ENCODE assay signal across 16 cellular contexts in genomic region chr7:34060548-34060947, GRCh38.
DNase-seq lines count a peak whose midpoint lies in the region; ATAC-seq and TF ChIP-seq lines count a peak whose summit lies in the region.
"Had no signal": no experiment of that assay in that cellular context is flagged by ENCODE, and none has a peak within 500 bp of the region (broad histone marks: within the 10 kb centered on the region; RNA-seq: fewer than 3 reads in every experiment).

No MANE protein-coding gene starts in this region.

- BruUV-seq in Calu3 (replicated peaks; lab: Mats Ljungman, UMichigan), result no TSS peak

- H2AK5ac ChIP-seq in mesenchymal stem cell (ENCODE audit: low read length, severe bottlenecking) (no peak overlapping the region), neuronal stem cell (ENCODE audit: low read depth, low read length) (no peak overlapping the region)

- H2AFZ ChIP-seq in mesenchymal stem cell (ENCODE audit: low read depth, low read length) (no peak overlapping the region), neuronal stem cell (ENCODE audit: low read length) (no peak overlapping the region)

- H3K4me2 ChIP-seq in mesenchymal stem cell (ENCODE audit: low read length, poor library complexity, severe bottlenecking), result no peak overlapping the region
- no peak overlapping the region for H3K4me2 ChIP-seq in neuronal stem cell (ENCODE audit: insufficient read depth, low read length, poor library complexity, severe bottlenecking)

- TF ChIP-seq POLR2A in esophagus squamous epithelium (IDR thresholded peaks at IDR 0.05), result no peak

- no peak overlapping the region for H2BK15ac ChIP-seq in mesenchymal stem cell (ENCODE audit: low read depth, poor library complexity, severe bottlenecking)
- no peak overlapping the region for H2BK15ac ChIP-seq in neuronal stem cell (ENCODE audit: low read length)

- no peaks in the 10 kb centered on the region for H3K36me3 Mint-ChIP-seq in Calu3 (ENCODE audit: insufficient read depth, unreplicated experiment)
- H3K36me3 Mint-ChIP-seq: CD14-positive monocyte had no signal

- no peak overlapping the region for H3K27ac ChIP-seq in mesenchymal stem cell (ENCODE audit: low read length, poor library complexity, severe bottlenecking)
- H3K27ac ChIP-seq in esophagus squamous epithelium, result no peak overlapping the region
- H3K27ac ChIP-seq in neuronal stem cell (replicated peaks; ENCODE audit: low read length), result no peak overlapping the region
- H3K27ac ChIP-seq: HL-60, psoas muscle, vagina had no signal

- H3K9me3 Mint-ChIP-seq in Calu3 (ENCODE audit: low read depth, unreplicated experiment), result no peaks in the 10 kb centered on the region
- H3K9me3 Mint-ChIP-seq: central memory CD8-positive, alpha-beta T cell had no signal

- no peaks in the 10 kb centered on the region for H3K27me3 ChIP-seq in mesenchymal stem cell (ENCODE audit: control insufficient read depth in 1 of 2, insufficient read depth in 1 of 2, low read length in 2 of 2)
- H3K27me3 ChIP-seq in esophagus squamous epithelium, result no peaks in the 10 kb centered on the region
- H3K27me3 ChIP-seq in neuronal stem cell (ENCODE audit: control insufficient read depth in 3 of 3, insufficient read depth in 3 of 3, low read depth in 1 of 3, low read length in 3 of 3), result no peaks in the 10 kb centered on the region
- H3K27me3 ChIP-seq: vagina had no signal

- H3K18ac ChIP-seq in mesenchymal stem cell (ENCODE audit: low read depth in 1 of 2, low read length in 2 of 2) (no peak overlapping the region), neuronal stem cell (ENCODE audit: low read length) (no peak overlapping the region)

- TF ChIP-seq CTCF in Calu3 (IDR thresholded peaks at IDR 0.05; ENCODE audit: unreplicated experiment), result no peak
- TF ChIP-seq CTCF in epithelial cell of esophagus (IDR thresholded peaks at IDR 0.05; ENCODE audit: insufficient read depth, low read depth, low read length, missing control alignments), result no peak
- TF ChIP-seq CTCF in esophagus squamous epithelium (IDR thresholded peaks at IDR 0.05), result no peak

- CTCF ChIA-PET in Calu3 (lab: Charles Lee), result interaction anchor here (1.0 to 3.0 kb wide), 5 partner anchors 9 to 78 kb away, joined by 3 to 12 read pairs (median 6); no protein-coding TSS in a partner anchor

- H2BK5ac ChIP-seq in mesenchymal stem cell (ENCODE audit: low read depth, low read length, poor library complexity, severe bottlenecking) (no peak overlapping the region), neuronal stem cell (ENCODE audit: low read length) (no peak overlapping the region)

- H3K14ac ChIP-seq in mesenchymal stem cell (ENCODE audit: low read length in 2 of 2), result no peak overlapping the region
- H3K14ac ChIP-seq in neuronal stem cell (ENCODE audit: low read length), result no peak overlapping the region

- H3K4ac ChIP-seq in mesenchymal stem cell (ENCODE audit: low read depth in 1 of 2, low read length in 2 of 2), result no peak overlapping the region
- no peak overlapping the region for H3K4ac ChIP-seq in neuronal stem cell (ENCODE audit: low read length)

- no peak overlapping the region for H4K8ac ChIP-seq in mesenchymal stem cell (ENCODE audit: low read length)
- no peak overlapping the region for H4K8ac ChIP-seq in neuronal stem cell (ENCODE audit: low read depth, low read length)

- no peak overlapping the region for H3K4me3 Mint-ChIP-seq in Calu3 (ENCODE audit: low read depth, unreplicated experiment)
- H3K4me3 Mint-ChIP-seq: CD14-positive monocyte; central memory CD8-positive, alpha-beta T cell had no signal

- H2BK12ac ChIP-seq in mesenchymal stem cell (ENCODE audit: low read length in 2 of 2), result no peak overlapping the region
- H2BK12ac ChIP-seq in neuronal stem cell (ENCODE audit: low read length), result no peak overlapping the region

- no peak overlapping the region for H2BK120ac ChIP-seq in mesenchymal stem cell (ENCODE audit: low read depth, low read length)
- no peak overlapping the region for H2BK120ac ChIP-seq in neuronal stem cell (ENCODE audit: low read depth, low read length)

- peaks cover 0 to 70% of the 10 kb centered on the region in 2 experiments for H3K36me3 ChIP-seq in mesenchymal stem cell (ENCODE audit: control insufficient read depth in 1 of 2, insufficient read depth in 2 of 2, low read depth in 1 of 2, low read length in 2 of 2)
- no peaks in the 10 kb centered on the region for H3K36me3 ChIP-seq in esophagus squamous epithelium
- no peaks in the 10 kb centered on the region for H3K36me3 ChIP-seq in neuronal stem cell (replicated peaks in 1 of 2; ENCODE audit: control insufficient read depth in 2 of 2, insufficient read depth in 2 of 2, low read length in 2 of 2)
- H3K36me3 ChIP-seq: HAP-1, vagina had no signal

- ATAC-seq in HG03342 (IDR thresholded peaks at IDR 0.05; ENCODE audit: unreplicated experiment), result no peak
- ATAC-seq: psoas muscle had no signal

- DNase-seq in Calu3 (no peak), NCI-H460 (ENCODE audit: extremely low read depth, low read depth) (peak; percentile 74), epithelial cell of esophagus (ENCODE audit: low read depth) (peak; percentile 27), mesenchymal stem cell (peak; percentile 87), esophagus squamous epithelium (lab: John Stamatoyannopoulos, UW) (no peak), neuronal stem cell (ENCODE audit: low spot score) (no peak)
- no peak for DNase-seq in stimulated activated naive CD4-positive, alpha-beta T cell treated with Interleukin-2 at 50 U/mL for 16 hours (lab: John Stamatoyannopoulos, UW)
- DNase-seq: activated naive CD4-positive, alpha-beta T cell; NCI-H2029 treated with DMSO at 0.1 percent for 48 hours; psoas muscle had no signal

- H4K91ac ChIP-seq in mesenchymal stem cell (ENCODE audit: low read length) (no peak overlapping the region), neuronal stem cell (ENCODE audit: low read depth, low read length, poor library complexity) (no peak overlapping the region)

- intact Hi-C loops in Calu3 (cut with micrococcal nuclease; ENCODE audit: unreplicated experiment) (no loop called here), esophagus squamous epithelium (cut with DNase I) (no loop called here)

- H3K4me3 ChIP-seq in epithelial cell of esophagus (ENCODE audit: low read length) (no peak overlapping the region), mesenchymal stem cell (ENCODE audit: insufficient read depth in 1 of 2, low read depth in 1 of 2, low read length in 2 of 2) (no peak overlapping the region), esophagus squamous epithelium (no peak overlapping the region), neuronal stem cell (ENCODE audit: low read length in 2 of 2) (no peak overlapping the region)
- H3K4me3 ChIP-seq: HAP-1, psoas muscle, vagina had no signal

- peak overlapping the region; percentile 65 for H3K27ac Mint-ChIP-seq in Calu3 (ENCODE audit: unreplicated experiment)
- H3K27ac Mint-ChIP-seq: CD14-positive monocyte had no signal

- H3K9ac ChIP-seq in mesenchymal stem cell (ENCODE audit: low read length), result peak overlapping the region; percentile 85
- no peak overlapping the region for H3K9ac ChIP-seq in neuronal stem cell (ENCODE audit: low read depth, low read length, poor library complexity)

- no peaks in the 10 kb centered on the region for H3K27me3 Mint-ChIP-seq in Calu3 (ENCODE audit: unreplicated experiment)
- H3K27me3 Mint-ChIP-seq: central memory CD8-positive, alpha-beta T cell had no signal

- H3K9me3 ChIP-seq in mesenchymal stem cell (ENCODE audit: control insufficient read depth, low read length) (no peaks in the 10 kb centered on the region), esophagus squamous epithelium (no peaks in the 10 kb centered on the region), neuronal stem cell (replicated peaks in 1 of 2; ENCODE audit: control insufficient read depth in 2 of 2, insufficient read depth in 1 of 2, low read depth in 1 of 2, low read length in 2 of 2) (no peaks in the 10 kb centered on the region)
- H3K9me3 ChIP-seq: HAP-1, psoas muscle, vagina had no signal

- no peak overlapping the region for H3K23ac ChIP-seq in mesenchymal stem cell (ENCODE audit: low read length in 2 of 2)
- H3K23ac ChIP-seq in neuronal stem cell (ENCODE audit: low read depth, low read length, poor library complexity), result no peak overlapping the region

- H3K4me1 ChIP-seq in mesenchymal stem cell (ENCODE audit: control insufficient read depth, insufficient read depth, low read depth, low read length), result no peaks in the 10 kb centered on the region
- H3K4me1 ChIP-seq in esophagus squamous epithelium, result peaks cover 0 to 7% (median 0%) of the 10 kb centered on the region in 3 donors
- H3K4me1 ChIP-seq in neuronal stem cell (ENCODE audit: control insufficient read depth in 2 of 2, insufficient read depth in 1 of 2, low read depth in 1 of 2, low read length in 2 of 2), result peaks cover 0 to 12% of the 10 kb centered on the region in 2 donors
- H3K4me1 ChIP-seq: HAP-1, psoas muscle, vagina had no signal

- no peaks in the 10 kb centered on the region for H3K79me1 ChIP-seq in mesenchymal stem cell (replicated peaks; ENCODE audit: low read length, poor library complexity, severe bottlenecking)
- H3K79me1 ChIP-seq in neuronal stem cell (ENCODE audit: low read depth, low read length), result no peaks in the 10 kb centered on the region

- peaks cover 48% of the 10 kb centered on the region for H3K4me1 Mint-ChIP-seq in Calu3 (ENCODE audit: low read depth, unreplicated experiment)
- H3K4me1 Mint-ChIP-seq: CD14-positive monocyte; central memory CD8-positive, alpha-beta T cell had no signal

Comparison
In these comparisons a context has a peak if more than half of its experiments do, and no peak if none do; other contexts are left out.
1. DNase-seq: peak in NCI-H460 (single experiment), epithelial cell of esophagus (single experiment) and mesenchymal stem cell (single experiment); none in Calu3 (single experiment), stimulated activated naive CD4-positive, alpha-beta T cell treated with Interleukin-2 at 50 U/mL for 16 hours (single experiment), esophagus squamous epithelium (single experiment) and neuronal stem cell (single experiment).